Comparison of ENCODE assay signal across 9 cellular contexts in the genomic region with DNA sequence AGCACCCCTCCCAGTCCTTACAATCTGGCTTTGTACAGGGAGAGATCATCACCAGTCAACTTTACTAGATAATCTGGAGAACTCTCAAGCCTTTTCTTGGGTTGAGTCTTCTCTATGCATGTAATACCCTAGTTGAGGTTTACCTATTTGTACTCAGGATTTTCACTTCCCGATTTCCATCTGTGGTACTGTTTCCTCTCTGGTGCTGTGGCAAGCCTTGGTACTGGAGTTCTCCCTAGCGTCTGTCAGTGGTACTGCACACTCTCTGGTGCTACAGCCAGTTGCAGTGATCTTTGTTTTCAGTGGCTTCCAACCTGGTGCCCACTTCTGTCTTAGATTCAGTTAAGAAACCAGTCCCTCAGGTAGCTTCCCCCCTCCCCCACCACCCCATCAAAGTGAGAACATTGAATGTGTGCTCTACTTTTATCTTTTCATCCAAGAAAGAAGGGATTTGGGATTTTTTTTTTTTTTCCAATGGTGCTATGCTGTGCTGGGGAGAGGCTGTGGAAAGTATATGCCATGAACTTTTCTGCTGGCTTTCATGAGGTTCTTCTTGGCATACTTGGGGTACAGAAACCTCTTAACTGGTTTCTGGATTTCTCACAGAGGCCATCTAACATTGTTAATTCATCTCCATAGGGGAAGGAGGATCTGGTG.
DNase-seq lines count a peak whose midpoint lies in the region; ATAC-seq, FAIRE-seq and TF ChIP-seq lines count a peak whose summit lies in the region.
"Had no signal": no experiment of that assay in that cellular context is flagged by ENCODE, and none has a peak within 500 bp of the region (broad histone marks: within the 10 kb centered on the region; RNA-seq: fewer than 3 reads in every experiment).

No MANE protein-coding gene starts in this region.

- no peak for TF ChIP-seq CTCF in D721Med (IDR thresholded peaks at IDR 0.05; ENCODE audit: insufficient read depth, missing control alignments)

- no peak for DNase-seq in D721Med (ENCODE audit: insufficient read length, low spot score)
- peak; percentile 80 for DNase-seq in SK-MEL-5 (ENCODE audit: low read depth, low spot score)
- peak; percentile 66 for DNase-seq in activated naive CD4-positive, alpha-beta T cell treated with Interleukin-2 at 50 U/mL for 16 hours
- no peak for DNase-seq in left ventricle myocardium superior
- peak; percentile 79 for DNase-seq in stimulated activated CD4-positive, alpha-beta T cell treated with anti-CD3 and anti-CD28 coated beads, Interleukin-15, amount 100 ng/mL, for 24 hours
- no peak for DNase-seq in NCI-H1092 treated with DMSO at 0.1 percent for 48 hours (lab: John Stamatoyannopoulos, UW)

- intact Hi-C loops in left ventricle myocardium superior (cut with micrococcal nuclease): no loop called here

- in situ Hi-C loops in SK-MEL-5 (cut with HindIII; ENCODE audit: low pct_unique_long_range_greater_than_20kb, low sequenced_read_pairs): no loop called here

- peak; percentile 98 for ATAC-seq in GM19452 (IDR thresholded peaks at IDR 0.05; ENCODE audit: unreplicated experiment)
- ATAC-seq in HG03457 (IDR thresholded peaks at IDR 0.05; ENCODE audit: unreplicated experiment): peak; percentile 97
- peak; percentile 55 for ATAC-seq in left ventricle myocardium superior

- peak; percentile 61 for FAIRE-seq in D721Med (lab: Jason Lieb, UNC)
- FAIRE-seq: colon had no signal

Comparison
In these comparisons a context has a peak if more than half of its experiments do, and no peak if none do; other contexts are left out.
1. DNase-seq: peak in SK-MEL-5 (single experiment), activated naive CD4-positive, alpha-beta T cell treated with Interleukin-2 at 50 U/mL for 16 hours (single experiment) and stimulated activated CD4-positive, alpha-beta T cell treated with anti-CD3 and anti-CD28 coated beads, Interleukin-15, amount 100 ng/mL, for 24 hours (single experiment); none in D721Med (single experiment), left ventricle myocardium superior (single experiment) and NCI-H1092 treated with DMSO at 0.1 percent for 48 hours (single experiment).
2. Peak in every context shown above with its lines, with median percentiles within 50 percentile points of each other: ATAC-seq.